9 cellular contexts compared by ENCODE assay signal in genomic region chr1:118960026-118960561, GRCh38. TPM values are rescaled to one million over a fixed set of nuclear protein-coding genes. Genes with fewer than 3 reads are reported as not detected.
DNase-seq lines count a peak whose midpoint lies in the region; FAIRE-seq and TF ChIP-seq lines count a peak whose summit lies in the region.
"Had no signal": no experiment of that assay in that cellular context is flagged by ENCODE, and none has a peak within 500 bp of the region (broad histone marks: within the 10 kb centered on the region; RNA-seq: fewer than 3 reads in every experiment).

No MANE protein-coding gene starts in this region.

- H3K9me2 ChIP-seq in GM23248 (ENCODE audit: insufficient read depth): no peaks in the 10 kb centered on the region; the same call in 1 of the 2 replicates

- H3K27ac ChIP-seq in GM23248: peak overlapping the region; percentile 87
- H3K27ac ChIP-seq: WERI-Rb-1 had no signal

- H3K9ac ChIP-seq in GM23248: peak overlapping the region; percentile 59; the same call in 1 of the 2 replicates

- intact Hi-C loops in activated T-helper 2 cell treated with anti-CD3 and anti-CD28 coated beads, Interferon-gamma antibody, Interleukin-2, Interleukin-4, amounts not matched to agents 10 μg/mL and 5 μg/mL and 100 μg/mL, durations not matched to agents 14 hours and 24 hours and 36 hours (cut with micrococcal nuclease): no loop called here
- intact Hi-C loops in posterior cingulate gyrus (cut with DNase I): no loop called here

- H3K36me3 Mint-ChIP-seq in activated T-helper 2 cell treated with anti-CD3 and anti-CD28 coated beads, Interferon-gamma antibody, Interleukin-2, Interleukin-4, amounts not matched to agents 10 μg/mL and 5 μg/mL and 100 μg/mL, durations not matched to agents 14 hours and 24 hours and 36 hours (ENCODE audit: low read depth): no peaks in the 10 kb centered on the region

- H3K4me1 ChIP-seq in GM23248 (ENCODE audit: insufficient read depth): peaks cover 58% of the 10 kb centered on the region

- peak overlapping the region; percentile 69 for H3K4me2 ChIP-seq in GM23248 (ENCODE audit: unreplicated experiment)

- peaks cover 93% of the 10 kb centered on the region for H3K79me2 ChIP-seq in GM23248 (ENCODE audit: insufficient read depth)

- TF ChIP-seq POLR2A in GM12891 (IDR thresholded peaks at IDR 0.05; ENCODE audit: low read depth, low read length): no peak

- peaks cover 18% of the 10 kb centered on the region; the same call in 1 of the 2 replicates for H4K20me1 ChIP-seq in GM23248 (ENCODE audit: insufficient read depth)

- WGBS in GM23248 (ENCODE audit: low coverage in 1 of 2, low lambda C conversion rate in 2 of 2, missing lambda C conversion rate in 2 of 2), 2 experiments: 68 to 70% methylated on average over 7 of the region's 7 CpGs

- in situ Hi-C loops in GM23248 (cut with MboI): no loop called here

- no peaks in the 10 kb centered on the region for H3K4me1 Mint-ChIP-seq in activated T-helper 2 cell treated with anti-CD3 and anti-CD28 coated beads, Interferon-gamma antibody, Interleukin-2, Interleukin-4, amounts not matched to agents 10 μg/mL and 5 μg/mL and 100 μg/mL, durations not matched to agents 14 hours and 24 hours and 36 hours (ENCODE audit: low read depth)

- peak; percentile 74; the same call in 1 of the 2 replicates for TF ChIP-seq EP300 in Ishikawa (IDR thresholded peaks at IDR 0.05; ENCODE audit: borderline replicate concordance)

- no peaks in the 10 kb centered on the region for H3K27me3 Mint-ChIP-seq in activated T-helper 2 cell treated with anti-CD3 and anti-CD28 coated beads, Interferon-gamma antibody, Interleukin-2, Interleukin-4, amounts not matched to agents 10 μg/mL and 5 μg/mL and 100 μg/mL, durations not matched to agents 14 hours and 24 hours and 36 hours (ENCODE audit: low read depth)

- no peak overlapping the region for H3K27ac Mint-ChIP-seq in activated T-helper 2 cell treated with anti-CD3 and anti-CD28 coated beads, Interferon-gamma antibody, Interleukin-2, Interleukin-4, amounts not matched to agents 10 μg/mL and 5 μg/mL and 100 μg/mL, durations not matched to agents 14 hours and 24 hours and 36 hours

- H3K4me3 ChIP-seq in GM23248: 0 out of 2 replicates have a peak overlapping the region, but pooled peaks have one; percentile 15

- no peaks in the 10 kb centered on the region for H3K27me3 ChIP-seq in GM23248 (replicated peaks; ENCODE audit: insufficient read depth)

- no peak overlapping the region for H2AFZ ChIP-seq in GM23248

- no peak for TF ChIP-seq RAD21 in Ishikawa (IDR thresholded peaks at IDR 0.05; ENCODE audit: low read depth)

- H3K9me3 ChIP-seq in GM23248 (ENCODE audit: low read depth): no peaks in the 10 kb centered on the region

- no peaks in the 10 kb centered on the region; the same call in 1 of the 2 replicates for H3K36me3 ChIP-seq in GM23248 (ENCODE audit: low read depth)
- H3K36me3 ChIP-seq: WERI-Rb-1 had no signal

- no peak overlapping the region for H3K4me3 Mint-ChIP-seq in activated T-helper 2 cell treated with anti-CD3 and anti-CD28 coated beads, Interferon-gamma antibody, Interleukin-2, Interleukin-4, amounts not matched to agents 10 μg/mL and 5 μg/mL and 100 μg/mL, durations not matched to agents 14 hours and 24 hours and 36 hours (ENCODE audit: low read depth)

- DNase-seq in GM12891 (ENCODE audit: insufficient read length, low spot score) (no peak), GM23248 (peak; percentile 42), iPS DF 4.7 (ENCODE audit: extremely low read depth, low spot score) (peak; percentile 51), islet precursor cell (no peak), posterior cingulate gyrus (no peak), NCI-H2227 (lab: John Stamatoyannopoulos, UW; ENCODE audit: unreplicated experiment) (no peak)
- no peak for DNase-seq in activated T-helper 2 cell treated with anti-CD3 and anti-CD28 coated beads, Interferon-gamma antibody, Interleukin-2, Interleukin-4, amounts not matched to agents 10 μg/mL and 5 μg/mL and 100 μg/mL, durations not matched to agents 14 hours and 24 hours and 36 hours (ENCODE audit: low spot score)
- DNase-seq: WERI-Rb-1 had no signal

- no peaks in the 10 kb centered on the region for H3K9me3 Mint-ChIP-seq in activated T-helper 2 cell treated with anti-CD3 and anti-CD28 coated beads, Interferon-gamma antibody, Interleukin-2, Interleukin-4, amounts not matched to agents 10 μg/mL and 5 μg/mL and 100 μg/mL, durations not matched to agents 14 hours and 24 hours and 36 hours

- FAIRE-seq in GM12891 (lab: Jason Lieb, UNC): no peak

- peaks cover 60% of the 10 kb centered on the region for H3F3A ChIP-seq in GM23248 (ENCODE audit: insufficient read depth)

TF ChIP-seq in GM12891, 5 proteins besides CTCF, POLR2A, EP300 and RAD21:
- TF ChIP-seq POLR2AphosphoS5 (IDR thresholded peaks at IDR 0.05; ENCODE audit: low read depth, low read length) (no peak), PAX5 (IDR thresholded peaks at IDR 0.05; ENCODE audit: insufficient read depth, low read length, severe bottlenecking) (no peak), SPI1 (IDR thresholded peaks at IDR 0.05; ENCODE audit: low read depth, low read length) (peak; percentile 67), POU2F2 (IDR thresholded peaks at IDR 0.05; ENCODE audit: low read depth, low read length) (peak; percentile 60; the same call in 1 of the 2 replicates), TAF1 (IDR thresholded peaks at IDR 0.05; ENCODE audit: low read depth, low read length) (no peak)

TF ChIP-seq in Ishikawa, 13 proteins besides CTCF, POLR2A, EP300 and RAD21:
- TF ChIP-seq TCF12 (IDR thresholded peaks at IDR 0.05; ENCODE audit: low read depth) (peak; percentile 85), NFIC (IDR thresholded peaks at IDR 0.05) (peak; percentile 61), REST (IDR thresholded peaks at IDR 0.05; ENCODE audit: low read depth) (no peak), TEAD4 (IDR thresholded peaks at IDR 0.05) (peak; percentile 68)

RNA-seq across cellular contexts. Expression of gene TBX15, which starts 28.0 kb away (rescaled TPM):
- polyA plus RNA-seq in GM12891 (2012; ENCODE audit: low read depth, missing spikeins): 0.03 TPM
- 32.2 and 38.7 TPM in 2 replicates for total RNA-seq in GM23248 (2014; rRNA removed; shearing (Covaris generic))
- 39.8 and 41.7 TPM in 2 replicates for polyA plus RNA-seq in GM23248 (2016; fragmentation: Nextera tagmentation; extraction: Ambion mirVana)
- total RNA-seq in activated T-helper 2 cell treated with anti-CD3 and anti-CD28 coated beads, Interferon-gamma antibody, Interleukin-2, Interleukin-4, amounts not matched to agents 10 μg/mL and 5 μg/mL and 100 μg/mL, durations not matched to agents 14 hours and 24 hours and 36 hours: not detected in 2 replicates

Comparison
In these comparisons a context has a peak if more than half of its experiments do, and no peak if none do; other contexts are left out.
1. DNase-seq: peak in GM23248 (single experiment) and iPS DF 4.7 (single experiment); none in GM12891 (single experiment), islet precursor cell (single experiment), activated T-helper 2 cell treated with anti-CD3 and anti-CD28 coated beads, Interferon-gamma antibody, Interleukin-2, Interleukin-4, amounts not matched to agents 10 μg/mL and 5 μg/mL and 100 μg/mL, durations not matched to agents 14 hours and 24 hours and 36 hours (single experiment), posterior cingulate gyrus (0 of 10) and NCI-H2227 (single experiment).
2. RNA of gene TBX15, which starts 28.0 kb away (total RNA-seq): 32.2 to 38.7 TPM in GM23248; not detected in activated T-helper 2 cell treated with anti-CD3 and anti-CD28 coated beads, Interferon-gamma antibody, Interleukin-2, Interleukin-4, amounts not matched to agents 10 μg/mL and 5 μg/mL and 100 μg/mL, durations not matched to agents 14 hours and 24 hours and 36 hours; every median in the first group is over 10 times any median in the second.